In the genomic region with DNA sequence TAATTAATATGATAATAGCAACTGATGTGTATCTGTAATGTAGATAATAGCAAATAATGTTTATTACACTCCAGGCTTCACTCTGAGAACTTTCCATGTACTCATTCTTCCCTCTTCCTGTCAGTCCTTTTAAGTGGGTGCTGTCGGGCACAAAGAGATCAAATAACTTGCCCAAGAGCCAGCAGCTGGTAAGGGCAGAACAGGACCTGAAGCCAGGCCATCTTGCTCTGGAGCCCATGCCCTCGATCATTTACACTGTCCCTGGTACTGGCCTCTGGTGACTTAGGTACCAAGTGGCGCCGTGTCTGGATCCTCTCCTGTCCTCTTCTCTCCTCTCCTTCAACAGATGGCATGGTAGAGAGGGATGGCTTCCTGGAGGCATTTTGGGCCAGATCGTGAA, we compare ENCODE assay signal across 26 cellular contexts.
"Had no signal": no experiment of that assay in that cellular context is flagged by ENCODE, and none has a peak within 500 bp of the region (broad histone marks: within the 10 kb centered on the region; RNA-seq: fewer than 3 reads in every experiment).

No MANE protein-coding gene starts in this region.

- H3K4me3 ChIP-seq: adrenal gland, cardiac muscle cell, ovary, prostate gland, stomach, thyroid gland, upper lobe of left lung, vagina had no signal

- H3K9me3 ChIP-seq: adrenal gland, ovary, prostate gland, stomach, thyroid gland, upper lobe of left lung, vagina had no signal

- H3K4me3 Mint-ChIP-seq: brain; naive B cell; stimulated activated naive B cell treated with anti-CD40 and anti-IgM and Interleukin-4, amounts not matched to agents 10 μg/mL and 1 μg/mL and 100 μg/mL, for 72 hours; T-helper 17 cell had no signal

- H3K9me3 Mint-ChIP-seq: brain had no signal

- ATAC-seq: activated CD4-positive, CD25-positive, alpha-beta regulatory T cell treated with anti-CD3 and anti-CD28 coated beads, Interleukin-2, amount 50 U/mL, for 24 hours; left lobe of liver; stimulated activated naive B cell treated with anti-CD40 and anti-IgM and Interleukin-4, amounts not matched to agents 10 μg/mL and 1 μg/mL and 100 μg/mL, for 72 hours; T-helper 17 cell had no signal

- H3K27ac Mint-ChIP-seq: brain; stimulated activated naive B cell treated with anti-CD40 and anti-IgM and Interleukin-4, amounts not matched to agents 10 μg/mL and 1 μg/mL and 100 μg/mL, for 72 hours; T-helper 17 cell had no signal

- H3K27me3 Mint-ChIP-seq: brain; naive B cell; stimulated activated naive B cell treated with anti-CD40 and anti-IgM and Interleukin-4, amounts not matched to agents 10 μg/mL and 1 μg/mL and 100 μg/mL, for 72 hours; T-helper 17 cell had no signal

- H3K27ac ChIP-seq: adrenal gland, cardiac muscle cell, ovary, prostate gland, stomach, thyroid gland, upper lobe of left lung, vagina, WERI-Rb-1 had no signal

- DNase-seq: activated CD4-positive, alpha-beta T cell treated with anti-CD3 and anti-CD28 coated beads for 48 hours; activated CD4-positive, alpha-beta T cell treated with anti-CD3 and anti-CD28 coated beads, Interleukin-2, amount 50 U/mL, for 48 hours; activated CD8-positive, alpha-beta memory T cell treated with anti-CD3 and anti-CD28 coated beads for 24 hours; activated gamma-delta T cell; activated naive CD4-positive, alpha-beta T cell treated with anti-CD3 and anti-CD28 coated beads, Interleukin-2, amount 50 U/mL, for 16 hours; activated T-cell treated with anti-CD3 and anti-CD28 coated beads, Interleukin-2, amount 50 U/mL, for 1 hour; adrenal gland; aorta; head of caudate nucleus; naive B cell; ovary; stimulated activated CD4-positive, alpha-beta T cell treated with anti-CD3 and anti-CD28 coated beads, Interleukin-15, amount 100 ng/mL, for 24 hours; stimulated activated CD4-positive, alpha-beta T cell treated with anti-CD3 and anti-CD28 coated beads, Interleukin-2, amount 100 ng/mL, for 24 hours; stimulated activated naive B cell treated with anti-CD40 and anti-IgM and Interleukin-4, amounts not matched to agents 10 μg/mL and 1 μg/mL and 100 μg/mL, for 72 hours; stomach; T-helper 17 cell; T1000; thyroid gland; upper lobe of left lung; WERI-Rb-1 had no signal

- H3K36me3 ChIP-seq: ovary, WERI-Rb-1 had no signal

- H3K4me1 ChIP-seq: adrenal gland, prostate gland, stomach, thyroid gland, vagina had no signal

- H3K27me3 ChIP-seq: adrenal gland, cardiac muscle cell, ovary, stomach, thyroid gland, upper lobe of left lung, vagina had no signal

- H3K4me1 Mint-ChIP-seq: brain; naive B cell; stimulated activated naive B cell treated with anti-CD40 and anti-IgM and Interleukin-4, amounts not matched to agents 10 μg/mL and 1 μg/mL and 100 μg/mL, for 72 hours had no signal
